3 cellular contexts compared by ENCODE assay signal in genomic region chrY:13300795-13301194, GRCh38.
"Had no signal": no experiment of that assay in that cellular context is flagged by ENCODE, and none has a peak within 500 bp of the region (broad histone marks: within the 10 kb centered on the region; RNA-seq: fewer than 3 reads in every experiment).

No MANE protein-coding gene starts in this region.

- DNase-seq: GDM1, GF-D8 had no signal

- ATAC-seq: GM12878 had no signal
